2 cellular contexts compared by ENCODE assay signal in the genomic region with DNA sequence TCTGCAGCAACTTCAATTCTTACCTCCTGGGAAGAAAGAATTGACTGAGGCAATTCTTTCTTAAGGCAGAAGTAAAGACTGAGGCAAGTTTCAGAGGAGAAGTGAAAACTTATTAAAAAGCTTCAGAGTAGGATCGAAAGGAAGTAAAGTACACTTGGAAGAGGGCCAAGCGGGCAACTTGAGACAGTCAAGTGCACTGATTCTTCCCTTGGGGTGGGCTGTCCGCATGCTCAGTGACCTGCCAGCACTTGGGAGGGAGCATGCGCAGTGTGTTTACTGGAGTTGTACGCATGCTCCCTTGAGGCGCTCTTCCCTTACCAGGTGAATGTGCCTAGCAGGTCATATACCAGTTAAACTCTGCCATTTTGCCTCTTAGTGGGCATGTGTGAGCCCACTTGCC.
TF ChIP-seq lines count a peak whose summit lies in the region.

No MANE protein-coding gene starts in this region.

TF ChIP-seq in GM23338, 12 proteins besides CTCF, POLR2A, EP300 and RAD21:
- TF ChIP-seq EZH2 (IDR thresholded peaks at IDR 0.05; ENCODE audit: low read depth, unreplicated experiment) (no peak), EZH2phosphoT487 (IDR thresholded peaks at IDR 0.05; ENCODE audit: unreplicated experiment) (no peak), JUNB (IDR thresholded peaks at IDR 0.05; ENCODE audit: unreplicated experiment) (no peak), ZNF331 (CRISPR knock-in tag; IDR thresholded peaks at IDR 0.05; ENCODE audit: low read depth) (no peak), POLR2AphosphoS5 (IDR thresholded peaks at IDR 0.05; ENCODE audit: low read depth) (no peak), STAT1 (IDR thresholded peaks at IDR 0.05; ENCODE audit: unreplicated experiment) (no peak), CREB1 (CRISPR knock-in tag; IDR thresholded peaks at IDR 0.05; ENCODE audit: low read depth) (no peak)
- TF ChIP-seq, protein P1, sequence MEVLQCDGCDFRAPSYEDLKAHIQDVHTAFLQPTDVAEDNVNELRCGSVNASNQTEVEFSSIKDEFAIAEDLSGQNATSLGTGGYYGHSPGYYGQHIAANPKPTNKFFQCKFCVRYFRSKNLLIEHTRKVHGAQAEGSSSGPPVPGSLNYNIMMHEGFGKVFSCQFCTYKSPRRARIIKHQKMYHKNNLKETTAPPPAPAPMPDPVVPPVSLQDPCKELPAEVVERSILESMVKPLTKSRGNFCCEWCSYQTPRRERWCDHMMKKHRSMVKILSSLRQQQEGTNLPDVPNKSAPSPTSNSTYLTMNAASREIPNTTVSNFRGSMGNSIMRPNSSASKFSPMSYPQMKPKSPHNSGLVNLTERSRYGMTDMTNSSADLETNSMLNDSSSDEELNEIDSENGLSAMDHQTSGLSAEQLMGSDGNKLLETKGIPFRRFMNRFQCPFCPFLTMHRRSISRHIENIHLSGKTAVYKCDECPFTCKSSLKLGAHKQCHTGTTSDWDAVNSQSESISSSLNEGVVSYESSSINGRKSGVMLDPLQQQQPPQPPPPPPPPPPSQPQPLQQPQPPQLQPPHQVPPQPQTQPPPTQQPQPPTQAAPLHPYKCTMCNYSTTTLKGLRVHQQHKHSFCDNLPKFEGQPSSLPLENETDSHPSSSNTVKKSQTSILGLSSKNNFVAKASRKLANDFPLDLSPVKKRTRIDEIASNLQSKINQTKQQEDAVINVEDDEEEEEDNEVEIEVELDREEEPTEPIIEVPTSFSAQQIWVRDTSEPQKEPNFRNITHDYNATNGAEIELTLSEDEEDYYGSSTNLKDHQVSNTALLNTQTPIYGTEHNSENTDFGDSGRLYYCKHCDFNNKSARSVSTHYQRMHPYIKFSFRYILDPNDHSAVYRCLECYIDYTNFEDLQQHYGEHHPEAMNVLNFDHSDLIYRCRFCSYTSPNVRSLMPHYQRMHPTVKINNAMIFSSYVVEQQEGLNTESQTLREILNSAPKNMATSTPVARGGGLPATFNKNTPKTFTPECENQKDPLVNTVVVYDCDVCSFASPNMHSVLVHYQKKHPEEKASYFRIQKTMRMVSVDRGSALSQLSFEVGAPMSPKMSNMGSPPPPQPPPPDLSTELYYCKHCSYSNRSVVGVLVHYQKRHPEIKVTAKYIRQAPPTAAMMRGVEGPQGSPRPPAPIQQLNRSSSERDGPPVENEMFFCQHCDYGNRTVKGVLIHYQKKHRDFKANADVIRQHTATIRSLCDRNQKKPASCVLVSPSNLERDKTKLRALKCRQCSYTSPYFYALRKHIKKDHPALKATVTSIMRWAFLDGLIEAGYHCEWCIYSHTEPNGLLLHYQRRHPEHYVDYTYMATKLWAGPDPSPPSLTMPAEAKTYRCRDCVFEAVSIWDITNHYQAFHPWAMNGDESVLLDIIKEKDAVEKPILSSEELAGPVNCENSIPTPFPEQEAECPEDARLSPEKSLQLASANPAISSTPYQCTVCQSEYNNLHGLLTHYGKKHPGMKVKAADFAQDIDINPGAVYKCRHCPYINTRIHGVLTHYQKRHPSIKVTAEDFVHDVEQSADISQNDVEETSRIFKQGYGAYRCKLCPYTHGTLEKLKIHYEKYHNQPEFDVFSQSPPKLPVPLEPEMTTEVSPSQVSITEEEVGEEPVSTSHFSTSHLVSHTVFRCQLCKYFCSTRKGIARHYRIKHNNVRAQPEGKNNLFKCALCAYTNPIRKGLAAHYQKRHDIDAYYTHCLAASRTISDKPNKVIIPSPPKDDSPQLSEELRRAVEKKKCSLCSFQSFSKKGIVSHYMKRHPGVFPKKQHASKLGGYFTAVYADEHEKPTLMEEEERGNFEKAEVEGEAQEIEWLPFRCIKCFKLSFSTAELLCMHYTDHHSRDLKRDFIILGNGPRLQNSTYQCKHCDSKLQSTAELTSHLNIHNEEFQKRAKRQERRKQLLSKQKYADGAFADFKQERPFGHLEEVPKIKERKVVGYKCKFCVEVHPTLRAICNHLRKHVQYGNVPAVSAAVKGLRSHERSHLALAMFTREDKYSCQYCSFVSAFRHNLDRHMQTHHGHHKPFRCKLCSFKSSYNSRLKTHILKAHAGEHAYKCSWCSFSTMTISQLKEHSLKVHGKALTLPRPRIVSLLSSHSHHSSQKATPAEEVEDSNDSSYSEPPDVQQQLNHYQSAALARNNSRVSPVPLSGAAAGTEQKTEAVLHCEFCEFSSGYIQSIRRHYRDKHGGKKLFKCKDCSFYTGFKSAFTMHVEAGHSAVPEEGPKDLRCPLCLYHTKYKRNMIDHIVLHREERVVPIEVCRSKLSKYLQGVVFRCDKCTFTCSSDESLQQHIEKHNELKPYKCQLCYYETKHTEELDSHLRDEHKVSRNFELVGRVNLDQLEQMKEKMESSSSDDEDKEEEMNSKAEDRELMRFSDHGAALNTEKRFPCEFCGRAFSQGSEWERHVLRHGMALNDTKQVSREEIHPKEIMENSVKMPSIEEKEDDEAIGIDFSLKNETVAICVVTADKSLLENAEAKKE (CRISPR knock-in tag; IDR thresholded peaks at IDR 0.05) = no peak
- TF ChIP-seq, protein P2, sequence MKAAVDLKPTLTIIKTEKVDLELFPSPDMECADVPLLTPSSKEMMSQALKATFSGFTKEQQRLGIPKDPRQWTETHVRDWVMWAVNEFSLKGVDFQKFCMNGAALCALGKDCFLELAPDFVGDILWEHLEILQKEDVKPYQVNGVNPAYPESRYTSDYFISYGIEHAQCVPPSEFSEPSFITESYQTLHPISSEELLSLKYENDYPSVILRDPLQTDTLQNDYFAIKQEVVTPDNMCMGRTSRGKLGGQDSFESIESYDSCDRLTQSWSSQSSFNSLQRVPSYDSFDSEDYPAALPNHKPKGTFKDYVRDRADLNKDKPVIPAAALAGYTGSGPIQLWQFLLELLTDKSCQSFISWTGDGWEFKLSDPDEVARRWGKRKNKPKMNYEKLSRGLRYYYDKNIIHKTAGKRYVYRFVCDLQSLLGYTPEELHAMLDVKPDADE (IDR thresholded peaks at IDR 0.05) = no peak
- TF ChIP-seq, protein P3, sequence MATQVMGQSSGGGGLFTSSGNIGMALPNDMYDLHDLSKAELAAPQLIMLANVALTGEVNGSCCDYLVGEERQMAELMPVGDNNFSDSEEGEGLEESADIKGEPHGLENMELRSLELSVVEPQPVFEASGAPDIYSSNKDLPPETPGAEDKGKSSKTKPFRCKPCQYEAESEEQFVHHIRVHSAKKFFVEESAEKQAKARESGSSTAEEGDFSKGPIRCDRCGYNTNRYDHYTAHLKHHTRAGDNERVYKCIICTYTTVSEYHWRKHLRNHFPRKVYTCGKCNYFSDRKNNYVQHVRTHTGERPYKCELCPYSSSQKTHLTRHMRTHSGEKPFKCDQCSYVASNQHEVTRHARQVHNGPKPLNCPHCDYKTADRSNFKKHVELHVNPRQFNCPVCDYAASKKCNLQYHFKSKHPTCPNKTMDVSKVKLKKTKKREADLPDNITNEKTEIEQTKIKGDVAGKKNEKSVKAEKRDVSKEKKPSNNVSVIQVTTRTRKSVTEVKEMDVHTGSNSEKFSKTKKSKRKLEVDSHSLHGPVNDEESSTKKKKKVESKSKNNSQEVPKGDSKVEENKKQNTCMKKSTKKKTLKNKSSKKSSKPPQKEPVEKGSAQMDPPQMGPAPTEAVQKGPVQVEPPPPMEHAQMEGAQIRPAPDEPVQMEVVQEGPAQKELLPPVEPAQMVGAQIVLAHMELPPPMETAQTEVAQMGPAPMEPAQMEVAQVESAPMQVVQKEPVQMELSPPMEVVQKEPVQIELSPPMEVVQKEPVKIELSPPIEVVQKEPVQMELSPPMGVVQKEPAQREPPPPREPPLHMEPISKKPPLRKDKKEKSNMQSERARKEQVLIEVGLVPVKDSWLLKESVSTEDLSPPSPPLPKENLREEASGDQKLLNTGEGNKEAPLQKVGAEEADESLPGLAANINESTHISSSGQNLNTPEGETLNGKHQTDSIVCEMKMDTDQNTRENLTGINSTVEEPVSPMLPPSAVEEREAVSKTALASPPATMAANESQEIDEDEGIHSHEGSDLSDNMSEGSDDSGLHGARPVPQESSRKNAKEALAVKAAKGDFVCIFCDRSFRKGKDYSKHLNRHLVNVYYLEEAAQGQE (IDR thresholded peaks at IDR 0.05; ENCODE audit: unreplicated experiment) = no peak

TF ChIP-seq in GM12878, 131 proteins besides CTCF, POLR2A, EP300 and RAD21:
- TF ChIP-seq SPI1 (IDR thresholded peaks at IDR 0.05; ENCODE audit: borderline replicate concordance, insufficient read depth, low read depth, low read length) (peak; percentile 72; the same call in 1 of the 2 replicates), SMAD1 (IDR thresholded peaks at IDR 0.05; ENCODE audit: low read depth, partially characterized antibody) (peak; percentile 82), MTA2 (IDR thresholded peaks at IDR 0.05; ENCODE audit: low read depth) (peak; percentile 53), IKZF1 (conservative IDR thresholded peaks at IDR 0.05) (peak; percentile 33), RB1 (IDR thresholded peaks at IDR 0.05; ENCODE audit: borderline replicate concordance) (no peak), NRF1 (conservative IDR thresholded peaks at IDR 0.05; ENCODE audit: low read depth, low read length) (0 out of 2 replicates have a peak, but pooled peaks have one; percentile 25), SMC3 (IDR thresholded peaks at IDR 0.05; ENCODE audit: borderline replicate concordance, low read length) (no peak), POLR2AphosphoS2 (IDR thresholded peaks at IDR 0.05; ENCODE audit: low read depth, low read length) (no peak), CBX5 (IDR thresholded peaks at IDR 0.05; ENCODE audit: low read depth) (no peak), IKZF2 (IDR thresholded peaks at IDR 0.05) (peak in 1 of 2 experiments; percentile 36; a peak in 3 of 4 replicates)
- TF ChIP-seq, protein P4, sequence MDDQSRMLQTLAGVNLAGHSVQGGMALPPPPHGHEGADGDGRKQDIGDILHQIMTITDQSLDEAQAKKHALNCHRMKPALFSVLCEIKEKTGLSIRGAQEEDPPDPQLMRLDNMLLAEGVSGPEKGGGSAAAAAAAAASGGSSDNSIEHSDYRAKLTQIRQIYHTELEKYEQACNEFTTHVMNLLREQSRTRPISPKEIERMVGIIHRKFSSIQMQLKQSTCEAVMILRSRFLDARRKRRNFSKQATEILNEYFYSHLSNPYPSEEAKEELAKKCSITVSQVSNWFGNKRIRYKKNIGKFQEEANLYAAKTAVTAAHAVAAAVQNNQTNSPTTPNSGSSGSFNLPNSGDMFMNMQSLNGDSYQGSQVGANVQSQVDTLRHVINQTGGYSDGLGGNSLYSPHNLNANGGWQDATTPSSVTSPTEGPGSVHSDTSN (IDR thresholded peaks at IDR 0.05; ENCODE audit: insufficient replicate concordance, low read depth, low read length) = no peak
- TF ChIP-seq, protein P5, sequence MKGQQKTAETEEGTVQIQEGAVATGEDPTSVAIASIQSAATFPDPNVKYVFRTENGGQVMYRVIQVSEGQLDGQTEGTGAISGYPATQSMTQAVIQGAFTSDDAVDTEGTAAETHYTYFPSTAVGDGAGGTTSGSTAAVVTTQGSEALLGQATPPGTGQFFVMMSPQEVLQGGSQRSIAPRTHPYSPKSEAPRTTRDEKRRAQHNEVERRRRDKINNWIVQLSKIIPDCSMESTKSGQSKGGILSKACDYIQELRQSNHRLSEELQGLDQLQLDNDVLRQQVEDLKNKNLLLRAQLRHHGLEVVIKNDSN (IDR thresholded peaks at IDR 0.05; ENCODE audit: borderline replicate concordance, extremely low read length, insufficient read depth, low read depth, low read length) = no peak
